In the genomic region with DNA sequence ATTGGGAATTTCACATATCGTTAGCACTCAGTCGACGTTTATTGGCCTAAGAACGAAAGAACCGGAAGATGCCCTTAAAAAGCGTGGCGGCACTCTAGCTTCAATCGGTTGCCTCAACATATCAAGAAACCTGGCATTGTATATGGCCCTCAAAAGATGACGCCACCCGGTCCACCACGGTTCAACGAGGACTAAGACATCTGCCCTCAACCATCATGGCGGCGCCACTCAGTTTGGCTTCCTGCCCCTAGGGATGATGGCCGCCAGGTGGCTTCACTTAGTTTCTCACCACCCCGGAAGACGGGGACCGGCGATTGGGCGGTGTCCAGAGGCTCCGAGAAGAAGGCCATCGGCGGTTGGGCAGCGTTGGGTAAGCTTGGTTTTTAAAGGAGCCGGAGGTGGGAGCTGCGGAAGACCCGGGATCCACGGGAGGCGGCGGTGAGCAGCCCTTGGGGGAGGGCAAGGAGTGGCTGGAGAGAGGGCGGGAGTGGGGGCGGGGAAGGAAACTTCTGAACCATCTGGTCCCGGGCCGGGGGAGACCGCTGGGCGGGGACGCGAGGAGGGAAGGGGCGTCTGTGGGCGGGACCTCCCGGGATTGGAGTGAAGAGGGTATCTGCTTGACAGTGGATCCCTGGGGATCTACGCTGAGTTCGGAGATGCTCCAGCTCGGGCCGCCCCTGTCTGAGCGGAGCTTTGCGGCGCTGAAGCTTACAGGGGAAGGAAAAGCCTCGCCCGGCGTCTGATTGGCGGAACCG, we compare ENCODE assay signal across 8 cellular contexts. TPM values are rescaled to one million over a fixed set of nuclear protein-coding genes. Genes with fewer than 3 reads are reported as not detected.
A peak's percentile ranks its signal among the peaks of the same experiment; 100 is the strongest.
DNase-seq lines count a peak whose midpoint lies in the region; ATAC-seq and TF ChIP-seq lines count a peak whose summit lies in the region.

A gene (plus strand): TSS at position 592 of the 755 bp plus-strand sequence. CDS start 686 bp downstream, outside the sequence.

- peak; percentile 83 for ATAC-seq in activated T-helper 17 cell treated with anti-CD3 and anti-CD28 coated beads, Interleukin-2, amount 50 U/mL, for 72 hours (replicated peaks)
- ATAC-seq in naive B cell (ENCODE audit: low read depth in 2 of 2): peak; percentile 82 to 83
- ATAC-seq in stimulated activated memory B cell treated with anti-CD40 and anti-IgM and Interleukin-4, amounts not matched to agents 10 μg/mL and 1 μg/mL and 100 μg/mL, for 72 hours: peak; percentile 91

- no peaks in the 10 kb centered on the region for H3K9me2 ChIP-seq in DOHH2 (replicated peaks; ENCODE audit: control insufficient read depth, low read length)

- H3K9me3 ChIP-seq in DOHH2 (ENCODE audit: control insufficient read depth, insufficient read depth, low read length): no peaks in the 10 kb centered on the region

- H3K27me3 Mint-ChIP-seq in activated T-helper 17 cell treated with anti-CD3 and anti-CD28 coated beads, Interleukin-2, amount 50 U/mL, for 72 hours: no peaks in the 10 kb centered on the region
- no peaks in the 10 kb centered on the region for H3K27me3 Mint-ChIP-seq in naive B cell
- H3K27me3 Mint-ChIP-seq in stimulated activated memory B cell treated with anti-CD40 and anti-IgM and Interleukin-4, amounts not matched to agents 10 μg/mL and 1 μg/mL and 100 μg/mL, for 72 hours: no peaks in the 10 kb centered on the region

- peaks cover 6% of the 10 kb centered on the region for H3K4me1 Mint-ChIP-seq in activated T-helper 17 cell treated with anti-CD3 and anti-CD28 coated beads, Interleukin-2, amount 50 U/mL, for 72 hours
- H3K4me1 Mint-ChIP-seq in naive B cell: peaks cover 22 to 32% (median 31%) of the 10 kb centered on the region in 3 donors
- peaks cover 28% of the 10 kb centered on the region for H3K4me1 Mint-ChIP-seq in stimulated activated memory B cell treated with anti-CD40 and anti-IgM and Interleukin-4, amounts not matched to agents 10 μg/mL and 1 μg/mL and 100 μg/mL, for 72 hours

- H3K36me3 Mint-ChIP-seq in activated T-helper 17 cell treated with anti-CD3 and anti-CD28 coated beads, Interleukin-2, amount 50 U/mL, for 72 hours (ENCODE audit: low read depth): peaks cover 47% of the 10 kb centered on the region
- peaks cover 0 to 15% of the 10 kb centered on the region in 2 donors for H3K36me3 Mint-ChIP-seq in naive B cell
- H3K36me3 Mint-ChIP-seq in stimulated activated memory B cell treated with anti-CD40 and anti-IgM and Interleukin-4, amounts not matched to agents 10 μg/mL and 1 μg/mL and 100 μg/mL, for 72 hours: peaks cover 23% of the 10 kb centered on the region

- no peaks in the 10 kb centered on the region for H4K20me1 ChIP-seq in DOHH2 (ENCODE audit: control insufficient read depth, insufficient read depth, low read depth, low read length)

- peak within 1 kb of the TSS; percentile 61 for H3K4me2 ChIP-seq in DOHH2 (ENCODE audit: low read length)

- H3K79me2 ChIP-seq in DOHH2 (ENCODE audit: control insufficient read depth, low read length): peaks cover 17% of the 10 kb centered on the region

- H3K27ac Mint-ChIP-seq in activated T-helper 17 cell treated with anti-CD3 and anti-CD28 coated beads, Interleukin-2, amount 50 U/mL, for 72 hours: peak within 1 kb of the TSS; percentile 96
- H3K27ac Mint-ChIP-seq in naive B cell: peak within 1 kb of the TSS; percentile 95 to 99 (median 99)
- peak within 1 kb of the TSS; percentile 90 for H3K27ac Mint-ChIP-seq in stimulated activated memory B cell treated with anti-CD40 and anti-IgM and Interleukin-4, amounts not matched to agents 10 μg/mL and 1 μg/mL and 100 μg/mL, for 72 hours

- peaks cover 34% of the 10 kb centered on the region for H3K36me3 ChIP-seq in DOHH2 (ENCODE audit: control insufficient read depth, low read length)

- no peaks in the 10 kb centered on the region for H3K27me3 ChIP-seq in DOHH2 (ENCODE audit: control insufficient read depth, low read length)

- H3F3A ChIP-seq in DOHH2 (ENCODE audit: control insufficient read depth, insufficient read depth): no peaks in the 10 kb centered on the region

- peak; percentile 93 for DNase-seq in GOT3 (lab: John Stamatoyannopoulos, UW)
- peak; percentile 97 for DNase-seq in LNCaP clone FGC (ENCODE audit: low read depth)
- DNase-seq in RWPE1 (ENCODE audit: low spot score): peak; percentile 96
- DNase-seq in fibroblast of gingiva (ENCODE audit: low read depth): peak; percentile 100
- peak; percentile 97 for DNase-seq in naive B cell

- POLR2A ChIA-PET in RWPE1 (lab: Yijun Ruan, JAX; ENCODE audit: low non-redundant PET): interaction anchor here (0.5 to 0.9 kb wide), 3 partner anchors 125 to 268 kb away, joined by 3 to 11 read pairs (median 3); a partner anchor contains a TSS

- H3K4me1 ChIP-seq in DOHH2 (ENCODE audit: control insufficient read depth, low read length): peaks cover 25% of the 10 kb centered on the region

- H3K9me3 Mint-ChIP-seq in activated T-helper 17 cell treated with anti-CD3 and anti-CD28 coated beads, Interleukin-2, amount 50 U/mL, for 72 hours: no peaks in the 10 kb centered on the region
- H3K9me3 Mint-ChIP-seq in naive B cell: no peaks in the 10 kb centered on the region
- H3K9me3 Mint-ChIP-seq in stimulated activated memory B cell treated with anti-CD40 and anti-IgM and Interleukin-4, amounts not matched to agents 10 μg/mL and 1 μg/mL and 100 μg/mL, for 72 hours: no peaks in the 10 kb centered on the region

- TF ChIP-seq CTCF in DOHH2 (IDR thresholded peaks at IDR 0.05; ENCODE audit: low read depth, low read length, poor library complexity, severe bottlenecking) (no peak), LNCaP clone FGC (IDR thresholded peaks at IDR 0.05; ENCODE audit: control insufficient read depth, extremely low read depth, insufficient read depth) (no peak), RWPE1 (conservative IDR thresholded peaks at IDR 0.05; ENCODE audit: low read depth) (no peak)

- peak within 1 kb of the TSS; percentile 76 for H3K27ac ChIP-seq in DOHH2 (ENCODE audit: low read depth, low read length)
- peak within 1 kb of the TSS; percentile 98 for H3K27ac ChIP-seq in RWPE1

- H3K4me3 Mint-ChIP-seq in activated T-helper 17 cell treated with anti-CD3 and anti-CD28 coated beads, Interleukin-2, amount 50 U/mL, for 72 hours: peak within 1 kb of the TSS; percentile 98
- peak within 1 kb of the TSS; percentile 92 to 100 (median 97) for H3K4me3 Mint-ChIP-seq in naive B cell
- peak within 1 kb of the TSS; percentile 94 for H3K4me3 Mint-ChIP-seq in stimulated activated memory B cell treated with anti-CD40 and anti-IgM and Interleukin-4, amounts not matched to agents 10 μg/mL and 1 μg/mL and 100 μg/mL, for 72 hours

- H3K4me3 ChIP-seq in DOHH2 (ENCODE audit: low read length): peak within 1 kb of the TSS; percentile 73
- H3K4me3 ChIP-seq in LNCaP clone FGC (ENCODE audit: low read depth, low read length): peak within 1 kb of the TSS; percentile 96

- CTCF ChIA-PET in RWPE1 (lab: Yijun Ruan, JAX): interaction anchor here (0.6 to 1.6 kb wide), 3 partner anchors 115 to 466 kb away, joined by 4 to 5 read pairs (median 4); a partner anchor contains a TSS

RNA-seq across cellular contexts. Expression of the gene that starts here (rescaled TPM):
- total RNA-seq in activated T-helper 17 cell treated with anti-CD3 and anti-CD28 coated beads, Interleukin-2, amount 50 U/mL, for 72 hours: 10 to 100 TPM; 76.6 to 97.5 TPM
- 10 to 100 TPM; 11.6 to 40.9 (median 17.8) TPM for polyA plus RNA-seq in naive B cell (ENCODE audit: low read depth in 6 of 6)

Comparison
In these comparisons a context has a peak if more than half of its experiments do, and no peak if none do; other contexts are left out.
1. Peak in every context shown above with its lines: DNase-seq, ATAC-seq, H3K4me3 ChIP-seq and H3K27ac ChIP-seq.